In the genomic region with DNA sequence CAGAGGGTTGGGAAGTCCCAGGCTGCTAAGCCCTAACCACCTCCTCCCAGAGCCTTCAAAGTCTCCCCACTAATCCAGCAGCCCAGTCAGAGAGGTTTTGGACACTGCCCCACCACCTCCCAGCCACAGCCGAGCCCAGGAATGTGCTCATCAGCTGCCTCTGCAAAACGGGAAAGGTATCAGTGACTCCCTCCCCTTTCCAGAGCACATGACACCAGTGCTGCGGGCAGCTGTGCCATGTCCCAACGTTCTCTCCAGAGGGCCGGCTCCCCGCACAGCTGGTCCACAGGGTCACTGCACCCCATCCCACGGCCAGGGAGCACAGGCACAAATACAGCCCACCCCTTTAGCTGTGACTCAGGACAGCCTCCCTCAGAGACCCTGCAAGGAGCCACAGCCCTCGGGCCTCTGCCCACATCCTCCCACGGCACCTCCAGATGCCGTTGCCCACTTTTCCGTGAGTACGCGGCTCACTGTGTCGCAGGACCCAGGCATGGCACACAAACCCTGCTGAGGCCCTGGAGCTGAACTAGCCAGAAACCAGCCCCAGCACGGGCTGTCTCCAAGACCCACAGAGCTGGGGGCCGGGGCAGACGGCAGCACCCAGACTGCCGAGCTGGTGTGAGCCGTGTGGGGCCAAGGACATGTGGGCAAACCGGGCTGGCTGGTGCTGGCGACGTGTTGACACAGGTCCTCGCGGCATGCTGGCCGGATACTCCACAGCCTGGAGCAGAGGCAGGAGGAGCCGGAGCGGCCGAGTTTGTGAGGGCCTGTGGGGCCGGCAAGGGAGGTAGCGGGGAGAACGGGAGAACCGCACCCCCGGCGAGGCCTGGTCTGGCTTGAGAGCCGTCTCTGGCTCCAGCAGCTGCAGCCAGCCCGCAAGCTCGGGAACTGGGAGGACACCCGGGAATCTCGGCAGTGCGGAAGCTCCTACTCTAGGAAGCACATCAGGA, we compare ENCODE assay signal across 1 cellular context.
TF ChIP-seq lines count a peak whose summit lies in the region.

No MANE protein-coding gene starts in this region.

TF ChIP-seq in HepG2, 621 proteins besides CTCF, POLR2A, EP300 and RAD21 (continued from another document and continues in another):
- TF ChIP-seq, protein P1, sequence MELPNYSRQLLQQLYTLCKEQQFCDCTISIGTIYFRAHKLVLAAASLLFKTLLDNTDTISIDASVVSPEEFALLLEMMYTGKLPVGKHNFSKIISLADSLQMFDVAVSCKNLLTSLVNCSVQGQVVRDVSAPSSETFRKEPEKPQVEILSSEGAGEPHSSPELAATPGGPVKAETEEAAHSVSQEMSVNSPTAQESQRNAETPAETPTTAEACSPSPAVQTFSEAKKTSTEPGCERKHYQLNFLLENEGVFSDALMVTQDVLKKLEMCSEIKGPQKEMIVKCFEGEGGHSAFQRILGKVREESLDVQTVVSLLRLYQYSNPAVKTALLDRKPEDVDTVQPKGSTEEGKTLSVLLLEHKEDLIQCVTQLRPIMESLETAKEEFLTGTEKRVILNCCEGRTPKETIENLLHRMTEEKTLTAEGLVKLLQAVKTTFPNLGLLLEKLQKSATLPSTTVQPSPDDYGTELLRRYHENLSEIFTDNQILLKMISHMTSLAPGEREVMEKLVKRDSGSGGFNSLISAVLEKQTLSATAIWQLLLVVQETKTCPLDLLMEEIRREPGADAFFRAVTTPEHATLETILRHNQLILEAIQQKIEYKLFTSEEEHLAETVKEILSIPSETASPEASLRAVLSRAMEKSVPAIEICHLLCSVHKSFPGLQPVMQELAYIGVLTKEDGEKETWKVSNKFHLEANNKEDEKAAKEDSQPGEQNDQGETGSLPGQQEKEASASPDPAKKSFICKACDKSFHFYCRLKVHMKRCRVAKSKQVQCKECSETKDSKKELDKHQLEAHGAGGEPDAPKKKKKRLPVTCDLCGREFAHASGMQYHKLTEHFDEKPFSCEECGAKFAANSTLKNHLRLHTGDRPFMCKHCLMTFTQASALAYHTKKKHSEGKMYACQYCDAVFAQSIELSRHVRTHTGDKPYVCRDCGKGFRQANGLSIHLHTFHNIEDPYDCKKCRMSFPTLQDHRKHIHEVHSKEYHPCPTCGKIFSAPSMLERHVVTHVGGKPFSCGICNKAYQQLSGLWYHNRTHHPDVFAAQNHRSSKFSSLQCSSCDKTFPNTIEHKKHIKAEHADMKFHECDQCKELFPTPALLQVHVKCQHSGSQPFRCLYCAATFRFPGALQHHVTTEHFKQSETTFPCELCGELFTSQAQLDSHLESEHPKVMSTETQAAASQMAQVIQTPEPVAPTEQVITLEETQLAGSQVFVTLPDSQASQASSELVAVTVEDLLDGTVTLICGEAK (IDR thresholded peaks at IDR 0.05) = no peak
- TF ChIP-seq, protein P1 (CRISPR knock-in tag; IDR thresholded peaks at IDR 0.05) = no peak
- TF ChIP-seq, protein P2, sequence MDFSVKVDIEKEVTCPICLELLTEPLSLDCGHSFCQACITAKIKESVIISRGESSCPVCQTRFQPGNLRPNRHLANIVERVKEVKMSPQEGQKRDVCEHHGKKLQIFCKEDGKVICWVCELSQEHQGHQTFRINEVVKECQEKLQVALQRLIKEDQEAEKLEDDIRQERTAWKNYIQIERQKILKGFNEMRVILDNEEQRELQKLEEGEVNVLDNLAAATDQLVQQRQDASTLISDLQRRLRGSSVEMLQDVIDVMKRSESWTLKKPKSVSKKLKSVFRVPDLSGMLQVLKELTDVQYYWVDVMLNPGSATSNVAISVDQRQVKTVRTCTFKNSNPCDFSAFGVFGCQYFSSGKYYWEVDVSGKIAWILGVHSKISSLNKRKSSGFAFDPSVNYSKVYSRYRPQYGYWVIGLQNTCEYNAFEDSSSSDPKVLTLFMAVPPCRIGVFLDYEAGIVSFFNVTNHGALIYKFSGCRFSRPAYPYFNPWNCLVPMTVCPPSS (IDR thresholded peaks at IDR 0.05) = no peak
- TF ChIP-seq HMGA1 (CRISPR knock-in tag; conservative IDR thresholded peaks at IDR 0.05) = no peak
- TF ChIP-seq, protein P3, sequence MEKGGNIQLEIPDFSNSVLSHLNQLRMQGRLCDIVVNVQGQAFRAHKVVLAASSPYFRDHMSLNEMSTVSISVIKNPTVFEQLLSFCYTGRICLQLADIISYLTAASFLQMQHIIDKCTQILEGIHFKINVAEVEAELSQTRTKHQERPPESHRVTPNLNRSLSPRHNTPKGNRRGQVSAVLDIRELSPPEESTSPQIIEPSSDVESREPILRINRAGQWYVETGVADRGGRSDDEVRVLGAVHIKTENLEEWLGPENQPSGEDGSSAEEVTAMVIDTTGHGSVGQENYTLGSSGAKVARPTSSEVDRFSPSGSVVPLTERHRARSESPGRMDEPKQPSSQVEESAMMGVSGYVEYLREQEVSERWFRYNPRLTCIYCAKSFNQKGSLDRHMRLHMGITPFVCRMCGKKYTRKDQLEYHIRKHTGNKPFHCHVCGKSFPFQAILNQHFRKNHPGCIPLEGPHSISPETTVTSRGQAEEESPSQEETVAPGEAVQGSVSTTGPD (CRISPR knock-in tag; IDR thresholded peaks at IDR 0.05) = peak; percentile 76
- 0 out of 2 replicates have a peak, but pooled peaks have one; percentile 33 for TF ChIP-seq POLR2AphosphoS2 (IDR thresholded peaks at IDR 0.05; ENCODE audit: low read depth, low read length)
- TF ChIP-seq, protein P4, sequence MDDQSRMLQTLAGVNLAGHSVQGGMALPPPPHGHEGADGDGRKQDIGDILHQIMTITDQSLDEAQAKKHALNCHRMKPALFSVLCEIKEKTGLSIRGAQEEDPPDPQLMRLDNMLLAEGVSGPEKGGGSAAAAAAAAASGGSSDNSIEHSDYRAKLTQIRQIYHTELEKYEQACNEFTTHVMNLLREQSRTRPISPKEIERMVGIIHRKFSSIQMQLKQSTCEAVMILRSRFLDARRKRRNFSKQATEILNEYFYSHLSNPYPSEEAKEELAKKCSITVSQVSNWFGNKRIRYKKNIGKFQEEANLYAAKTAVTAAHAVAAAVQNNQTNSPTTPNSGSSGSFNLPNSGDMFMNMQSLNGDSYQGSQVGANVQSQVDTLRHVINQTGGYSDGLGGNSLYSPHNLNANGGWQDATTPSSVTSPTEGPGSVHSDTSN (CRISPR knock-in tag; IDR thresholded peaks at IDR 0.05; ENCODE audit: borderline replicate concordance) = no peak
- TF ChIP-seq TRIM24 (CRISPR knock-in tag; IDR thresholded peaks at IDR 0.05) = no peak
- TF ChIP-seq FOXA1 (IDR thresholded peaks at IDR 0.05) = no peak
- peak; percentile 90 for TF ChIP-seq FOXA1 (CRISPR knock-in tag; IDR thresholded peaks at IDR 0.05)
- TF ChIP-seq TBP (CRISPR knock-in tag; IDR thresholded peaks at IDR 0.05) = no peak
- TF ChIP-seq, protein P5, sequence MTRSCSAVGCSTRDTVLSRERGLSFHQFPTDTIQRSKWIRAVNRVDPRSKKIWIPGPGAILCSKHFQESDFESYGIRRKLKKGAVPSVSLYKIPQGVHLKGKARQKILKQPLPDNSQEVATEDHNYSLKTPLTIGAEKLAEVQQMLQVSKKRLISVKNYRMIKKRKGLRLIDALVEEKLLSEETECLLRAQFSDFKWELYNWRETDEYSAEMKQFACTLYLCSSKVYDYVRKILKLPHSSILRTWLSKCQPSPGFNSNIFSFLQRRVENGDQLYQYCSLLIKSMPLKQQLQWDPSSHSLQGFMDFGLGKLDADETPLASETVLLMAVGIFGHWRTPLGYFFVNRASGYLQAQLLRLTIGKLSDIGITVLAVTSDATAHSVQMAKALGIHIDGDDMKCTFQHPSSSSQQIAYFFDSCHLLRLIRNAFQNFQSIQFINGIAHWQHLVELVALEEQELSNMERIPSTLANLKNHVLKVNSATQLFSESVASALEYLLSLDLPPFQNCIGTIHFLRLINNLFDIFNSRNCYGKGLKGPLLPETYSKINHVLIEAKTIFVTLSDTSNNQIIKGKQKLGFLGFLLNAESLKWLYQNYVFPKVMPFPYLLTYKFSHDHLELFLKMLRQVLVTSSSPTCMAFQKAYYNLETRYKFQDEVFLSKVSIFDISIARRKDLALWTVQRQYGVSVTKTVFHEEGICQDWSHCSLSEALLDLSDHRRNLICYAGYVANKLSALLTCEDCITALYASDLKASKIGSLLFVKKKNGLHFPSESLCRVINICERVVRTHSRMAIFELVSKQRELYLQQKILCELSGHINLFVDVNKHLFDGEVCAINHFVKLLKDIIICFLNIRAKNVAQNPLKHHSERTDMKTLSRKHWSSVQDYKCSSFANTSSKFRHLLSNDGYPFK (CRISPR knock-in tag; IDR thresholded peaks at IDR 0.05; ENCODE audit: borderline replicate concordance) = peak; percentile 41
- no peak; the same call in 1 of the 2 replicates for TF ChIP-seq AHR (CRISPR knock-in tag; IDR thresholded peaks at IDR 0.05)
- no peak for TF ChIP-seq ZNF207 (IDR thresholded peaks at IDR 0.05; ENCODE audit: borderline replicate concordance)
- TF ChIP-seq ZSCAN21 (CRISPR knock-in tag; IDR thresholded peaks at IDR 0.05; ENCODE audit: borderline replicate concordance) = no peak
- TF ChIP-seq DMAP1 (CRISPR knock-in tag; IDR thresholded peaks at IDR 0.05) = no peak
- TF ChIP-seq ZNF569 (CRISPR knock-in tag; IDR thresholded peaks at IDR 0.05; ENCODE audit: borderline replicate concordance) = no peak
- TF ChIP-seq NCOA2 (CRISPR knock-in tag; IDR thresholded peaks at IDR 0.05) = no peak
- TF ChIP-seq ZSCAN22 (CRISPR knock-in tag; IDR thresholded peaks at IDR 0.05) = no peak
- TF ChIP-seq RFXAP (CRISPR knock-in tag; IDR thresholded peaks at IDR 0.05; ENCODE audit: borderline replicate concordance) = no peak
- TF ChIP-seq ZNF460 (CRISPR knock-in tag; IDR thresholded peaks at IDR 0.05; ENCODE audit: borderline replicate concordance) = no peak
- TF ChIP-seq, protein P6, sequence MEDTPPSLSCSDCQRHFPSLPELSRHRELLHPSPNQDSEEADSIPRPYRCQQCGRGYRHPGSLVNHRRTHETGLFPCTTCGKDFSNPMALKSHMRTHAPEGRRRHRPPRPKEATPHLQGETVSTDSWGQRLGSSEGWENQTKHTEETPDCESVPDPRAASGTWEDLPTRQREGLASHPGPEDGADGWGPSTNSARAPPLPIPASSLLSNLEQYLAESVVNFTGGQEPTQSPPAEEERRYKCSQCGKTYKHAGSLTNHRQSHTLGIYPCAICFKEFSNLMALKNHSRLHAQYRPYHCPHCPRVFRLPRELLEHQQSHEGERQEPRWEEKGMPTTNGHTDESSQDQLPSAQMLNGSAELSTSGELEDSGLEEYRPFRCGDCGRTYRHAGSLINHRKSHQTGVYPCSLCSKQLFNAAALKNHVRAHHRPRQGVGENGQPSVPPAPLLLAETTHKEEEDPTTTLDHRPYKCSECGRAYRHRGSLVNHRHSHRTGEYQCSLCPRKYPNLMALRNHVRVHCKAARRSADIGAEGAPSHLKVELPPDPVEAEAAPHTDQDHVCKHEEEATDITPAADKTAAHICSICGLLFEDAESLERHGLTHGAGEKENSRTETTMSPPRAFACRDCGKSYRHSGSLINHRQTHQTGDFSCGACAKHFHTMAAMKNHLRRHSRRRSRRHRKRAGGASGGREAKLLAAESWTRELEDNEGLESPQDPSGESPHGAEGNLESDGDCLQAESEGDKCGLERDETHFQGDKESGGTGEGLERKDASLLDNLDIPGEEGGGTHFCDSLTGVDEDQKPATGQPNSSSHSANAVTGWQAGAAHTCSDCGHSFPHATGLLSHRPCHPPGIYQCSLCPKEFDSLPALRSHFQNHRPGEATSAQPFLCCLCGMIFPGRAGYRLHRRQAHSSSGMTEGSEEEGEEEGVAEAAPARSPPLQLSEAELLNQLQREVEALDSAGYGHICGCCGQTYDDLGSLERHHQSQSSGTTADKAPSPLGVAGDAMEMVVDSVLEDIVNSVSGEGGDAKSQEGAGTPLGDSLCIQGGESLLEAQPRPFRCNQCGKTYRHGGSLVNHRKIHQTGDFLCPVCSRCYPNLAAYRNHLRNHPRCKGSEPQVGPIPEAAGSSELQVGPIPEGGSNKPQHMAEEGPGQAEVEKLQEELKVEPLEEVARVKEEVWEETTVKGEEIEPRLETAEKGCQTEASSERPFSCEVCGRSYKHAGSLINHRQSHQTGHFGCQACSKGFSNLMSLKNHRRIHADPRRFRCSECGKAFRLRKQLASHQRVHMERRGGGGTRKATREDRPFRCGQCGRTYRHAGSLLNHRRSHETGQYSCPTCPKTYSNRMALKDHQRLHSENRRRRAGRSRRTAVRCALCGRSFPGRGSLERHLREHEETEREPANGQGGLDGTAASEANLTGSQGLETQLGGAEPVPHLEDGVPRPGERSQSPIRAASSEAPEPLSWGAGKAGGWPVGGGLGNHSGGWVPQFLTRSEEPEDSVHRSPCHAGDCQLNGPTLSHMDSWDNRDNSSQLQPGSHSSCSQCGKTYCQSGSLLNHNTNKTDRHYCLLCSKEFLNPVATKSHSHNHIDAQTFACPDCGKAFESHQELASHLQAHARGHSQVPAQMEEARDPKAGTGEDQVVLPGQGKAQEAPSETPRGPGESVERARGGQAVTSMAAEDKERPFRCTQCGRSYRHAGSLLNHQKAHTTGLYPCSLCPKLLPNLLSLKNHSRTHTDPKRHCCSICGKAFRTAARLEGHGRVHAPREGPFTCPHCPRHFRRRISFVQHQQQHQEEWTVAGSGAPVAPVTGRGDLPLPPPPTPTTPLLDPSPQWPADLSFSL (CRISPR knock-in tag; IDR thresholded peaks at IDR 0.05) = no peak
- TF ChIP-seq SMAD3 (CRISPR knock-in tag; IDR thresholded peaks at IDR 0.05) = no peak
- TF ChIP-seq FOSL1 (CRISPR knock-in tag; IDR thresholded peaks at IDR 0.05; ENCODE audit: borderline replicate concordance) = no peak
- no peak for TF ChIP-seq ZMYM2 (CRISPR knock-in tag; IDR thresholded peaks at IDR 0.05)
